In the genomic region with DNA sequence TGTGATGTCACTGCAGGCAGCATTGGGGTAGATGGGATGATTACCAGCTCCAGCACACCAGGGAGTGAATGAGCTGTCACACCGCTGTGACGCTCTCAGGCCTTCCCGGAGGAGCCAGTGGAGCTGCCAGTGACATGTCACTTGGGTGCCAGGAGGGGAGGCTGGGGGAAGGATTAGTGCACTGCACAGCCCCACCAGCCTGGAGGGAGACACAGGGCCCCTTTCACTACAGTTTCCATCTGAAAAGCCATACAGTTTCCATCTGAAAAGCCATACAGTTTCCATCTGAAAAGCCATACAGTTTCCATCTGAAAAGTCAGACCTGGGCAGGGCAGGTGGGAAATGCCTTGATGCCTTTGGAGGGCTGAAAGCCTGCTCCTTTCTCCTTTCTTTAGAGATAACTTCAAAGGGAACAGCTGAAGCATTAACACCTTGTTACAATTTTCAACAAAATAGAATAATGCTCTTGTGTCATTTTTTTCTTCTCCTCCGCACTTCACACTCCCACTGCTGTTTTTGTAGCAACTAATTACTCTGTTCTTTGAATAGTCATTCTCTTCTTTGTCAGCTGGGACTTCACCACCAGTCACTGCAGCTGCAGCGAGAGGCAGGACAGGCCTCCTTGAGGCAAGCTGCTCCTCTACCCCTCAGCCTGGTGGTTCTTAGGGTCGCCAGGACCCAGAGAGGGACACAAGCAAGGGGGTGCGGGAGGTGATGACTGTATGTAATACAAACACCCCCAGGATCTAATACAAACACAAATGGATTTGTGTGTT, we compare ENCODE assay signal across 23 cellular contexts.
A peak's percentile ranks its signal among the peaks of the same experiment; 100 is the strongest.
DNase-seq lines count a peak whose midpoint lies in the region; ATAC-seq, FAIRE-seq and TF ChIP-seq lines count a peak whose summit lies in the region.
"Had no signal": no experiment of that assay in that cellular context is flagged by ENCODE, and none has a peak within 500 bp of the region (broad histone marks: within the 10 kb centered on the region; RNA-seq: fewer than 3 reads in every experiment).

No MANE protein-coding gene starts in this region.

- H3K27me3 ChIP-seq in astrocyte (ENCODE audit: insufficient read depth, low read length), result no peaks in the 10 kb centered on the region
- H3K27me3 ChIP-seq: upper lobe of left lung had no signal

- H3K4me1 Mint-ChIP-seq in astrocyte (ENCODE audit: low read depth, unreplicated experiment), result peaks cover 3% of the 10 kb centered on the region
- H3K4me1 Mint-ChIP-seq: natural killer cell had no signal

- peak overlapping the region; percentile 46 for H3K9ac ChIP-seq in astrocyte (ENCODE audit: low read length)

- no peaks in the 10 kb centered on the region for H3K27me3 Mint-ChIP-seq in astrocyte (ENCODE audit: low read depth, unreplicated experiment)
- H3K27me3 Mint-ChIP-seq: effector memory CD8-positive, alpha-beta T cell had no signal

- H3K4me3 Mint-ChIP-seq in astrocyte (ENCODE audit: unreplicated experiment), result no peak overlapping the region
- H3K4me3 Mint-ChIP-seq: effector memory CD8-positive, alpha-beta T cell; natural killer cell had no signal

- H3K36me3 ChIP-seq in astrocyte (ENCODE audit: insufficient read depth, low read length), result peaks cover 15% of the 10 kb centered on the region

- H4K20me1 ChIP-seq in astrocyte (ENCODE audit: insufficient read depth, low read length), result no peaks in the 10 kb centered on the region

- no peak for ATAC-seq in Right ventricle myocardium inferior
- no peak for ATAC-seq in HG02938 (IDR thresholded peaks at IDR 0.05; ENCODE audit: unreplicated experiment)
- ATAC-seq: effector memory CD8-positive, alpha-beta T cell; left lobe of liver; natural killer cell had no signal

- H2AFZ ChIP-seq in astrocyte (ENCODE audit: low read depth, low read length), result no peak overlapping the region

- no peak for TF ChIP-seq CTCF in astrocyte (IDR thresholded peaks at IDR 0.05; ENCODE audit: insufficient read depth, low read depth, low read length)

- no peaks in the 10 kb centered on the region for H3K79me2 ChIP-seq in astrocyte (ENCODE audit: insufficient read depth, low read length)

- intact Hi-C loops in Right ventricle myocardium inferior (cut with DNase I), result no loop called here

- H3K4me2 ChIP-seq in astrocyte (ENCODE audit: low read length), result no peak overlapping the region

- peaks cover 3% of the 10 kb centered on the region for H3K4me1 ChIP-seq in astrocyte (ENCODE audit: insufficient read depth, low read length)
- H3K4me1 ChIP-seq: Caco-2, upper lobe of left lung had no signal

- H3K27ac ChIP-seq in astrocyte (ENCODE audit: low read depth, low read length), result peak overlapping the region; percentile 22
- H3K27ac ChIP-seq in temporal lobe (ENCODE audit: low read depth, low read length), result peak overlapping the region; percentile 77
- H3K27ac ChIP-seq: HL-60, upper lobe of left lung had no signal

- H3K9me3 Mint-ChIP-seq in astrocyte (ENCODE audit: unreplicated experiment), result peaks cover 11% of the 10 kb centered on the region
- H3K9me3 Mint-ChIP-seq: effector memory CD8-positive, alpha-beta T cell; natural killer cell had no signal

- FAIRE-seq in astrocyte (lab: Jason Lieb, UNC), result no peak
- FAIRE-seq: TTC549 had no signal

- peak; percentile 12 for DNase-seq in activated CD4-positive, alpha-beta T cell treated with anti-CD3 and anti-CD28 coated beads for 48 hours
- no peak for DNase-seq in activated CD4-positive, alpha-beta T cell treated with anti-CD3 and anti-CD28 coated beads, Interleukin-2, amount 50 U/mL, for 4 hours
- DNase-seq in astrocyte (ENCODE audit: low read depth) (no peak), islet precursor cell (peak; percentile 60), Right ventricle myocardium inferior (ENCODE audit: missing footprints) (no peak), NCI-H446 (lab: John Stamatoyannopoulos, UW) (no peak)
- DNase-seq: 8988T; activated CD4-positive, alpha-beta T cell treated with anti-CD3 and anti-CD28 coated beads, Interleukin-2, amount 50 U/mL, for 48 hours; activated effector memory CD4-positive, alpha-beta T cell treated with Interleukin-2 at 50 U/mL for 16 hours; Caco-2; central memory CD4-positive, alpha-beta T cell; effector memory CD8-positive, alpha-beta T cell; natural killer cell; OCI-M1; SHP77 treated with DMSO at 0.1 percent for 48 hours; stimulated activated CD4-positive, alpha-beta T cell treated with anti-CD3 and anti-CD28 coated beads, Interleukin-2, amount 100 ng/mL, for 24 hours; stimulated activated naive CD4-positive, alpha-beta T cell treated with Interleukin-2 at 50 U/mL for 16 hours had no signal

- H3K4me3 ChIP-seq in astrocyte (ENCODE audit: insufficient read depth, low read depth, low read length), result no peak overlapping the region
- H3K4me3 ChIP-seq: upper lobe of left lung had no signal

- H3K36me3 Mint-ChIP-seq in astrocyte (ENCODE audit: low read depth, unreplicated experiment), result peaks cover 26% of the 10 kb centered on the region

- no peak overlapping the region for H3K27ac Mint-ChIP-seq in astrocyte (ENCODE audit: unreplicated experiment)
- H3K27ac Mint-ChIP-seq: effector memory CD8-positive, alpha-beta T cell; natural killer cell had no signal

- H3K9me3 ChIP-seq in astrocyte (ENCODE audit: insufficient read depth, low read depth, low read length), result no peaks in the 10 kb centered on the region
- H3K9me3 ChIP-seq: Caco-2, upper lobe of left lung had no signal

Comparison
In these comparisons a context has a peak if more than half of its experiments do, and no peak if none do; other contexts are left out.
1. DNase-seq: peak in activated CD4-positive, alpha-beta T cell treated with anti-CD3 and anti-CD28 coated beads for 48 hours (single experiment) and islet precursor cell (single experiment); none in activated CD4-positive, alpha-beta T cell treated with anti-CD3 and anti-CD28 coated beads, Interleukin-2, amount 50 U/mL, for 4 hours (0 of 2), astrocyte (single experiment), Right ventricle myocardium inferior (single experiment) and NCI-H446 (0 of 2).